In the genomic region with DNA sequence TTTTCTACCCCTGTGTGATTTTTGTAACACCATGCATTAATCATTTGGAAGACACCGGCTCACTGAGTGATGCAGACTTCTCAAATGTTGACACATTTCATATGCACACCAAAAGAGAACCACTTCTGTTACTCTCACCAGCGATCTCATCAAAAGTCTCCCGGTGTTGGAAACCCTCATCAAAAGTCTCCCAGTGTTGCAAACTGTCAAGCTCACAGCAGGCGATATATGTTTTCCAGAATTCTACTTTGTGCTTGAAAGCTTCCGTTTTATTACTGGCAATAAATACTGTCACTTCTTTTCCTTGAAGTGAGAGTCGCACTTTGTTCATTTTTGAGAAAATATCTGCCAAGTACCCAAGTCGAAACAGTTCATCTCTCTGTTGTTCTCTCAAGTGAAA, we compare ENCODE assay signal across 20 cellular contexts. TPM values are rescaled to one million over a fixed set of nuclear protein-coding genes. Genes with fewer than 3 reads are reported as not detected.
"Had no signal": no experiment of that assay in that cellular context is flagged by ENCODE, and none has a peak within 500 bp of the region (broad histone marks: within the 10 kb centered on the region; RNA-seq: fewer than 3 reads in every experiment).

No MANE protein-coding gene starts in this region.

- H3K27ac Mint-ChIP-seq: activated naive CD4-positive, alpha-beta T cell treated with anti-CD3 and anti-CD28 coated beads, Interleukin-2, amount 50 U/mL, for 24 hours; immature natural killer cell had no signal

- ATAC-seq: body of pancreas; naive thymus-derived CD8-positive, alpha-beta T cell; stimulated activated naive CD8-positive, alpha-beta T cell treated with anti-CD3 and anti-CD28 coated beads, Interleukin-15, Interleukin-2, amounts not matched to agents 100 U/mL and 50 U/mL, for 24 hours; upper lobe of right lung had no signal

- H3K27me3 Mint-ChIP-seq: activated naive CD4-positive, alpha-beta T cell treated with anti-CD3 and anti-CD28 coated beads, Interleukin-2, amount 50 U/mL, for 24 hours had no signal

- H3K27me3 ChIP-seq: adrenal gland, body of pancreas, right atrium auricular region, SJSA1, upper lobe of right lung had no signal

- H3K36me3 ChIP-seq: adrenal gland, right atrium auricular region, SJSA1 had no signal

- H3K4me3 ChIP-seq: adrenal gland, body of pancreas, right atrium auricular region, SJSA1, upper lobe of right lung had no signal

- H3K9me3 Mint-ChIP-seq: activated naive CD4-positive, alpha-beta T cell treated with anti-CD3 and anti-CD28 coated beads, Interleukin-2, amount 50 U/mL, for 24 hours; central memory CD8-positive, alpha-beta T cell; immature natural killer cell; naive thymus-derived CD8-positive, alpha-beta T cell had no signal

- H3K9me3 ChIP-seq: adrenal gland, body of pancreas, right atrium auricular region, SJSA1, upper lobe of right lung had no signal

- H3K4me1 ChIP-seq: adrenal gland had no signal

- H3K4me3 Mint-ChIP-seq: activated naive CD4-positive, alpha-beta T cell treated with anti-CD3 and anti-CD28 coated beads, Interleukin-2, amount 50 U/mL, for 24 hours; central memory CD8-positive, alpha-beta T cell; immature natural killer cell; naive thymus-derived CD8-positive, alpha-beta T cell had no signal

- H3K4me1 Mint-ChIP-seq: activated naive CD4-positive, alpha-beta T cell treated with anti-CD3 and anti-CD28 coated beads, Interleukin-2, amount 50 U/mL, for 24 hours; central memory CD8-positive, alpha-beta T cell; immature natural killer cell; naive thymus-derived CD8-positive, alpha-beta T cell had no signal

- H3K36me3 Mint-ChIP-seq: activated naive CD4-positive, alpha-beta T cell treated with anti-CD3 and anti-CD28 coated beads, Interleukin-2, amount 50 U/mL, for 24 hours; immature natural killer cell; naive thymus-derived CD8-positive, alpha-beta T cell had no signal

- H3K27ac ChIP-seq: adrenal gland, body of pancreas, SJSA1 had no signal

- DNase-seq: activated CD4-positive, alpha-beta T cell treated with anti-CD3 and anti-CD28 coated beads, Interleukin-2, amount 50 U/mL, for 48 hours; activated CD4-positive, CD25-positive, alpha-beta regulatory T cell treated with anti-CD3 and anti-CD28 coated beads, Interleukin-2, amount 50 U/mL, for 72 hours; adrenal gland; body of pancreas; effector CD8-positive, alpha-beta T cell; foreskin melanocyte; immature natural killer cell; naive thymus-derived CD8-positive, alpha-beta T cell; occipital lobe; stimulated activated naive CD8-positive, alpha-beta T cell treated with anti-CD3 and anti-CD28 coated beads, Interleukin-15, Interleukin-2, amounts not matched to agents 100 U/mL and 50 U/mL, for 24 hours; T-helper 9 cell had no signal

RNA-seq across cellular contexts. Expression of a gene that starts 20.4 kb away (rescaled TPM):
- total RNA-seq: mononuclear cell; naive thymus-derived CD8-positive, alpha-beta T cell had no signal

RNA-seq across cellular contexts. Expression of a gene that starts 58.9 kb away (rescaled TPM):
- total RNA-seq: adrenal gland; body of pancreas; lung microvascular endothelial cell; mononuclear cell; naive thymus-derived CD8-positive, alpha-beta T cell; occipital lobe; posterior vena cava; right atrium auricular region; SJSA1; temporal lobe; upper lobe of right lung had no signal
